ENCODE assay signal across 23 cellular contexts in genomic region chr6:39370021-39370420, GRCh38. TPM values are rescaled to one million over a fixed set of nuclear protein-coding genes. Genes with fewer than 3 reads are reported as not detected.
DNase-seq lines count a peak whose midpoint lies in the region; ATAC-seq, FAIRE-seq and TF ChIP-seq lines count a peak whose summit lies in the region.
"Had no signal": no experiment of that assay in that cellular context is flagged by ENCODE, and none has a peak within 500 bp of the region (broad histone marks: within the 10 kb centered on the region; RNA-seq: fewer than 3 reads in every experiment).

No MANE protein-coding gene starts in this region.

- H3K4me3 ChIP-seq in kidney (ENCODE audit: low read length in 2 of 2) = no peak overlapping the region
- H3K4me3 ChIP-seq: heart left ventricle, left lung, transverse colon had no signal

- DNase-seq in AG09319 (ENCODE audit: extremely low read depth, low read depth) (no peak), H4 (ENCODE audit: low spot score) (peak; percentile 30), astrocyte of the hippocampus (ENCODE audit: low read depth, low spot score) (peak; percentile 22), kidney (no peak), activated T-cell treated with anti-CD3 and anti-CD28 coated beads for 4 hours (no peak), DMS153 treated with DMSO at 0.1 percent for 48 hours (lab: John Stamatoyannopoulos, UW; ENCODE audit: unreplicated experiment) (no peak), germinal center (ENCODE audit: low spot score) (no peak)
- DNase-seq: activated CD8-positive, alpha-beta memory T cell treated with anti-CD3 and anti-CD28 coated beads, Interleukin-2, amount 10 ng/mL, durations not matched to agents 7 days and 5 days; activated naive CD4-positive, alpha-beta T cell treated with anti-CD3 and anti-CD28 coated beads, Interleukin-2, amount 50 U/mL, for 16 hours; CD8-positive, alpha-beta memory T cell; cerebellar nuclear complex; GDM1; heart left ventricle; left lung; naive thymus-derived CD4-positive, alpha-beta T cell; NCI-H1092 treated with DMSO at 0.1 percent for 48 hours; NCI-H2171; OCI-M1; transverse colon had no signal

- no peaks in the 10 kb centered on the region for H3K36me3 ChIP-seq in kidney (ENCODE audit: control insufficient read depth in 1 of 2, insufficient read depth in 2 of 2, low read length in 2 of 2)
- H3K36me3 ChIP-seq: heart left ventricle, left lung, transverse colon had no signal

- TF ChIP-seq CTCF in AG09319 (IDR thresholded peaks at IDR 0.05; ENCODE audit: low read depth, low read length) = peak; percentile 16
- peak; percentile 13 for TF ChIP-seq CTCF in kidney (IDR thresholded peaks at IDR 0.05; ENCODE audit: borderline replicate concordance, extremely low read depth, insufficient read depth)

- no peaks in the 10 kb centered on the region for H3K9me3 ChIP-seq in kidney (ENCODE audit: control insufficient read depth in 1 of 2, low read length in 2 of 2)
- H3K9me3 ChIP-seq: left lung, transverse colon had no signal

- no peaks in the 10 kb centered on the region for H3K4me1 ChIP-seq in kidney (ENCODE audit: control insufficient read depth in 1 of 2, insufficient read depth in 1 of 2, low read depth in 1 of 2, low read length in 2 of 2)
- H3K4me1 ChIP-seq: heart left ventricle, left lung, transverse colon had no signal

- ATAC-seq in GM18519 (IDR thresholded peaks at IDR 0.05; ENCODE audit: low FRiP score, unreplicated experiment) = no peak
- ATAC-seq: activated CD8-positive, alpha-beta memory T cell treated with anti-CD3 and anti-CD28 coated beads, Interleukin-2, amount 10 ng/mL, durations not matched to agents 7 days and 5 days; heart left ventricle; left lung; naive thymus-derived CD4-positive, alpha-beta T cell; stimulated activated memory B cell treated with anti-CD40 and anti-IgM and Interleukin-4, amounts not matched to agents 10 μg/mL and 1 μg/mL and 100 μg/mL, for 72 hours had no signal

- intact Hi-C loops in kidney (cut with DNase I) = no loop called here

- no peak overlapping the region for H3K27ac ChIP-seq in kidney (ENCODE audit: low read depth in 2 of 2, low read length in 2 of 2)
- H3K27ac ChIP-seq: heart left ventricle, left lung, transverse colon had no signal

- H3K9ac ChIP-seq in kidney (ENCODE audit: low read length in 2 of 2) = no peak overlapping the region

- no peak for FAIRE-seq in kidney (lab: Jason Lieb, UNC)
- FAIRE-seq: endothelial cell of umbilical vein, GM18507 had no signal

RNA-seq across cellular contexts. Expression of gene KCNK16, which starts 47.5 kb away (rescaled TPM):
- not detected in 2 replicates for total RNA-seq in H4 (2014; rRNA removed; shearing (Covaris generic))
- total RNA-seq in kidney = not detected
- not detected for polyA plus RNA-seq in kidney (ENCODE audit: insufficient read depth, low read depth, low replicate concordance)
- total RNA-seq: activated CD8-positive, alpha-beta memory T cell treated with anti-CD3 and anti-CD28 coated beads, Interleukin-2, amount 10 ng/mL, durations not matched to agents 7 days and 5 days; CD8-positive, alpha-beta memory T cell; endothelial cell of umbilical vein; heart left ventricle; left lung; naive thymus-derived CD4-positive, alpha-beta T cell; transverse colon had no signal
- polyA plus RNA-seq: CD8-positive, alpha-beta memory T cell; endothelial cell of umbilical vein; heart left ventricle; naive thymus-derived CD4-positive, alpha-beta T cell had no signal

RNA-seq across cellular contexts. Expression of gene KCNK17, which starts 55.8 kb away (rescaled TPM):
- not detected in 2 replicates for total RNA-seq in H4 (2014; rRNA removed; shearing (Covaris generic))
- 0.38 TPM for total RNA-seq in kidney
- polyA plus RNA-seq in kidney (ENCODE audit: insufficient read depth, low read depth, low replicate concordance) = not detected
- total RNA-seq: activated CD8-positive, alpha-beta memory T cell treated with anti-CD3 and anti-CD28 coated beads, Interleukin-2, amount 10 ng/mL, durations not matched to agents 7 days and 5 days; CD8-positive, alpha-beta memory T cell; endothelial cell of umbilical vein had no signal
- polyA plus RNA-seq: CD8-positive, alpha-beta memory T cell; endothelial cell of umbilical vein; naive thymus-derived CD4-positive, alpha-beta T cell had no signal

Comparison
In these comparisons a context has a peak if more than half of its experiments do, and no peak if none do; other contexts are left out.
1. DNase-seq: peak in H4 (single experiment) and astrocyte of the hippocampus (single experiment); none in AG09319 (single experiment), kidney (single experiment), activated T-cell treated with anti-CD3 and anti-CD28 coated beads for 4 hours (single experiment), DMS153 treated with DMSO at 0.1 percent for 48 hours (single experiment) and germinal center (single experiment).